In the genomic region with DNA sequence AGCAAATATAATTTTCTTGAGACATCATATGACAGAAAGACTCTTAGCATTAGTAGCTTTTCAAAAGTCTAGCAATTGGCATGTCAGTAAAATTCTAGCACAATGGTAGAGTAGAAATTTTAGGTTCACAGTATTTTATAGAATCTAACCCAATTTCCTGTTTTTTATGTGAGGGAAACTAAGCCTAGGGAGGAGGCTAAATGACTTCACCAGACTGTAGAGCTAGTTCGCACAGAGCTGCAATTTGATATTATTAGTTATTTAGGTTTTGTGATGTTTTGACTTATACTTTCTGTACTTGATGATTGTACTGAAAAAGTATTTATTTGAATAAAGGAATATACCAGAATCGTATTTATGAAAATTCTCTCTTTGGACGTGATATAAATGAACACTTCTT, we compare ENCODE assay signal across 24 cellular contexts.
"Had no signal": no experiment of that assay in that cellular context is flagged by ENCODE, and none has a peak within 500 bp of the region (broad histone marks: within the 10 kb centered on the region; RNA-seq: fewer than 3 reads in every experiment).

No MANE protein-coding gene starts in this region.

- H3K27me3 Mint-ChIP-seq: stimulated activated naive B cell treated with anti-CD40 and anti-IgM and Interleukin-4, amounts not matched to agents 10 μg/mL and 1 μg/mL and 100 μg/mL, for 72 hours; stimulated activated naive CD8-positive, alpha-beta T cell treated with anti-CD3 and anti-CD28 coated beads, Interleukin-15, amount 100 ng/mL, for 72 hours had no signal

- DNase-seq: cerebellar nuclear complex; colonic mucosa; effector CD8-positive, alpha-beta T cell; heart left ventricle; hypothalamus; left lung; lower lobe of right lung; midbrain; ovary; sigmoid colon; stimulated activated CD4-positive, alpha-beta T cell treated with anti-CD3 and anti-CD28 coated beads, Interleukin-2, amount 100 ng/mL, for 24 hours; stimulated activated CD4-positive, alpha-beta T cell treated with anti-CD3 and anti-CD28 coated beads, Interleukin-4, amount 100 ng/mL, for 4 hours; stimulated activated naive B cell treated with anti-CD40 and anti-IgM and Interleukin-4, amounts not matched to agents 10 μg/mL and 1 μg/mL and 100 μg/mL, for 72 hours; substantia nigra; trophoblast cell had no signal

- H3K9me3 Mint-ChIP-seq: memory B cell had no signal

- H3K27me3 ChIP-seq: colonic mucosa, heart left ventricle, left lung, neural progenitor cell, ovary, right atrium auricular region, sigmoid colon had no signal

- ATAC-seq: esophagus mucosa; heart left ventricle; stimulated activated naive B cell treated with anti-CD40 and anti-IgM and Interleukin-4, amounts not matched to agents 10 μg/mL and 1 μg/mL and 100 μg/mL, for 72 hours had no signal

- H3K4me2 ChIP-seq: neural progenitor cell had no signal

- H3K4me3 ChIP-seq: colonic mucosa, heart left ventricle, left lung, lower lobe of right lung, neural progenitor cell, ovary, right atrium auricular region, sigmoid colon, skin epidermis, thoracic aorta had no signal

- H2AFZ ChIP-seq: neural progenitor cell had no signal

- H3K4me3 Mint-ChIP-seq: memory B cell; stimulated activated naive B cell treated with anti-CD40 and anti-IgM and Interleukin-4, amounts not matched to agents 10 μg/mL and 1 μg/mL and 100 μg/mL, for 72 hours; stimulated activated naive CD8-positive, alpha-beta T cell treated with anti-CD3 and anti-CD28 coated beads, Interleukin-15, amount 100 ng/mL, for 72 hours had no signal

- H3K27ac ChIP-seq: colonic mucosa, left lung, lower lobe of right lung, neural progenitor cell, ovary, right atrium auricular region, thoracic aorta had no signal

- FAIRE-seq: frontal cortex, islet of Langerhans had no signal

- H3K4me1 Mint-ChIP-seq: memory B cell; stimulated activated naive B cell treated with anti-CD40 and anti-IgM and Interleukin-4, amounts not matched to agents 10 μg/mL and 1 μg/mL and 100 μg/mL, for 72 hours had no signal

- H3K9me3 ChIP-seq: colonic mucosa, left lung, lower lobe of right lung, ovary, right atrium auricular region, sigmoid colon, thoracic aorta had no signal

- H3K36me3 Mint-ChIP-seq: memory B cell; stimulated activated naive B cell treated with anti-CD40 and anti-IgM and Interleukin-4, amounts not matched to agents 10 μg/mL and 1 μg/mL and 100 μg/mL, for 72 hours had no signal

- H3K36me3 ChIP-seq: colonic mucosa, heart left ventricle, left lung, lower lobe of right lung, neural progenitor cell, ovary, right atrium auricular region, sigmoid colon, thoracic aorta had no signal

- H3K27ac Mint-ChIP-seq: memory B cell; stimulated activated naive B cell treated with anti-CD40 and anti-IgM and Interleukin-4, amounts not matched to agents 10 μg/mL and 1 μg/mL and 100 μg/mL, for 72 hours had no signal
